In the genomic region with DNA sequence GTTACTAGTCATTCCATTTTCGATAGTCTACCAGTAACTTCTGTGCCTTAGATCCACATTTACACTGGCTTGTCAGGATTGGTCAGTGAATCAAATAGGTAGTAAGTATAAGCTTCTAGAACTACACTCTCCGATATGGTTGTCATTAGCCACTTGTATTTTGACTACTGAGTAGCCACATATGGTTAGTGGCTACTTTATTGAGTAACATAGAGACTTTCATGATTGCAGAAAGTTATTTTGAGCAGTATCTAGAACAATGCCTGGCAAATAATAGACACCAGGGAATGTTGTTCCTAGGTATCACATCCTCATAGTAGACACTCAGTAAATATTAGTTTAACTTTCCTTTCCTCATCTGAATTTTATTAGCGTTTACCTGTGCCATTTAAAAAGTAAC, we compare ENCODE assay signal across 10 cellular contexts.
A peak's percentile ranks its signal among the peaks of the same experiment; 100 is the strongest.
DNase-seq lines count a peak whose midpoint lies in the region; ATAC-seq and TF ChIP-seq lines count a peak whose summit lies in the region.
"Had no signal": no experiment of that assay in that cellular context is flagged by ENCODE, and none has a peak within 500 bp of the region (broad histone marks: within the 10 kb centered on the region; RNA-seq: fewer than 3 reads in every experiment).

No MANE protein-coding gene starts in this region.

- no peaks in the 10 kb centered on the region for H3K27me3 ChIP-seq in PC-3 (ENCODE audit: low read length)
- H3K27me3 ChIP-seq in sigmoid colon, result no peaks in the 10 kb centered on the region

- H4K20me1 ChIP-seq in PC-3 (ENCODE audit: low read length) (no peaks in the 10 kb centered on the region), OCI-LY7 (ENCODE audit: insufficient read depth, low read length) (no peaks in the 10 kb centered on the region)

- peak; percentile 87 for ATAC-seq in GM19455 (IDR thresholded peaks at IDR 0.05; ENCODE audit: unreplicated experiment)
- ATAC-seq in HG02938 (IDR thresholded peaks at IDR 0.05; ENCODE audit: unreplicated experiment), result peak; percentile 91
- ATAC-seq in PC-3, result peak; percentile 83

- no peak for TF ChIP-seq POLR2A in sigmoid colon (IDR thresholded peaks at IDR 0.05)

- CTCF ChIA-PET in PC-3 (lab: Charles Lee) (interaction anchor here (0.7 kb wide), 1 partner anchor 81 kb away, joined by 3 read pairs; no protein-coding TSS in a partner anchor), OCI-LY7 (lab: Charles Lee; ENCODE audit: unreplicated experiment) (no interaction called here)

- no peak overlapping the region for H3K9ac ChIP-seq in PC-3 (ENCODE audit: low read length)

- TF ChIP-seq CTCF in GM13976 (IDR thresholded peaks at IDR 0.05; ENCODE audit: borderline replicate concordance, control extremely low read depth, extremely low read depth, insufficient read depth, missing control alignments) (no peak), PC-3 (conservative IDR thresholded peaks at IDR 0.05; ENCODE audit: low read depth, low read length) (no peak), sigmoid colon (IDR thresholded peaks at IDR 0.05) (no peak), OCI-LY7 (conservative IDR thresholded peaks at IDR 0.05; ENCODE audit: low read length) (no peak)

- DNase-seq in GM13976 (ENCODE audit: low spot score), result peak; percentile 39
- no peak for DNase-seq in PC-3
- no peak for DNase-seq in NCI-H69 (lab: John Stamatoyannopoulos, UW)
- no peak for DNase-seq in sigmoid colon
- no peak for DNase-seq in OCI-M2 (lab: John Stamatoyannopoulos, UW; ENCODE audit: unreplicated experiment)
- no peak for DNase-seq in OCI-LY7 (ENCODE audit: low spot score)
- DNase-seq: activated CD4-positive, alpha-beta T cell treated with anti-CD3 and anti-CD28 coated beads for 1 hour had no signal

- no peak for TF ChIP-seq EP300 in sigmoid colon (IDR thresholded peaks at IDR 0.05)

- 65 to 81% methylated on average over 3 of the region's 3 CpGs for WGBS in sigmoid colon, 2 donors

- in situ Hi-C loops in GM13976 (cut with MboI; ENCODE audit: low sequenced_read_pairs, unreplicated experiment), result no loop called here

- H3K9me2 ChIP-seq in PC-3 (replicated peaks; ENCODE audit: low read length) (no peaks in the 10 kb centered on the region), OCI-LY7 (ENCODE audit: insufficient read depth, low read length) (no peaks in the 10 kb centered on the region)

- H3K4me2 ChIP-seq in PC-3 (ENCODE audit: low read length) (no peak overlapping the region), OCI-LY7 (ENCODE audit: low read length) (no peak overlapping the region)

- H3K9me3 ChIP-seq in PC-3 (ENCODE audit: low read length), result no peaks in the 10 kb centered on the region
- H3K9me3 ChIP-seq in sigmoid colon, result no peaks in the 10 kb centered on the region
- H3K9me3 ChIP-seq in OCI-LY7 (ENCODE audit: low read length), result no peaks in the 10 kb centered on the region

- POLR2A ChIA-PET in PC-3 (lab: Charles Lee; ENCODE audit: unreplicated experiment) (no interaction called here), OCI-LY7 (lab: Charles Lee) (no interaction called here)

- peaks cover 18% of the 10 kb centered on the region for H3K4me1 ChIP-seq in PC-3 (ENCODE audit: insufficient read depth, low read length)
- peaks cover 0 to 21% (median 14%) of the 10 kb centered on the region in 4 donors for H3K4me1 ChIP-seq in sigmoid colon
- no peaks in the 10 kb centered on the region for H3K4me1 ChIP-seq in OCI-LY7 (ENCODE audit: insufficient read depth, low read length, poor library complexity, severe bottlenecking)

- intact Hi-C loops in PC-3 (cut with micrococcal nuclease), result loop anchor here (1.0 kb wide), 1 partner anchor 13 kb away; no protein-coding TSS in a partner anchor
- intact Hi-C loops in sigmoid colon (cut with DNase I), result no loop called here
- intact Hi-C loops in OCI-LY7 (cut with micrococcal nuclease; ENCODE audit: unreplicated experiment), result no loop called here

- H3K36me3 ChIP-seq in PC-3 (ENCODE audit: low read depth, low read length), result no peaks in the 10 kb centered on the region
- H3K36me3 ChIP-seq in sigmoid colon, result peaks cover 0 to 14% (median 2%) of the 10 kb centered on the region in 4 donors
- no peaks in the 10 kb centered on the region for H3K36me3 ChIP-seq in OCI-LY7 (ENCODE audit: insufficient read depth, low read length)

- no peaks in the 10 kb centered on the region for H3F3A ChIP-seq in PC-3 (ENCODE audit: low read length, unreplicated experiment)

- H2AFZ ChIP-seq in PC-3 (ENCODE audit: low read length) (no peak overlapping the region), OCI-LY7 (ENCODE audit: low read length) (no peak overlapping the region)

- H3K27ac ChIP-seq in PC-3 (ENCODE audit: low read length) (no peak overlapping the region), sigmoid colon (peak overlapping the region in 1 of 4 donors; percentile 27), OCI-LY7 (ENCODE audit: low read depth, low read length, poor library complexity, severe bottlenecking) (no peak overlapping the region)
- H3K27ac ChIP-seq: coronary artery had no signal

- BruUV-seq in PC-3 (replicated peaks; lab: Mats Ljungman, UMichigan), result no TSS peak
- BruUV-seq in OCI-LY7 (replicated peaks; lab: Mats Ljungman, UMichigan), result no TSS peak

- no peak overlapping the region for H3K4me3 ChIP-seq in PC-3 (ENCODE audit: low read length)
- no peak overlapping the region for H3K4me3 ChIP-seq in sigmoid colon
- H3K4me3 ChIP-seq in OCI-LY7 (ENCODE audit: low read depth, low read length, poor library complexity, severe bottlenecking), result no peak overlapping the region
- H3K4me3 ChIP-seq: coronary artery had no signal

- H3K79me2 ChIP-seq in PC-3 (ENCODE audit: low read length) (no peaks in the 10 kb centered on the region), OCI-LY7 (ENCODE audit: insufficient read depth, low read depth, low read length) (no peaks in the 10 kb centered on the region)
